ENCODE assay signal across 8 cellular contexts in genomic region chr17:38296834-38297517, GRCh38. TPM values are rescaled to one million over a fixed set of nuclear protein-coding genes. Genes with fewer than 3 reads are reported as not detected.
DNase-seq lines count a peak whose midpoint lies in the region; ATAC-seq, FAIRE-seq and TF ChIP-seq lines count a peak whose summit lies in the region.
"Not testable (repeated sequence)": the region's sequence is repeated elsewhere in the genome, so short reads cannot be mapped to it uniquely, and the experiment has no call there.

Gene MRPL45, plus strand, starts transcription at chr17:38297168. Its CDS starts 16 bp downstream, at chr17:38297184.

- not testable (repeated sequence) for H3K4me1 Mint-ChIP-seq in activated T-helper 17 cell treated with anti-CD3 and anti-CD28 coated beads, Interleukin-2, amount 50 U/mL, for 72 hours; stimulated activated memory B cell treated with anti-CD40 and anti-IgM and Interleukin-4, amounts not matched to agents 10 μg/mL and 1 μg/mL and 100 μg/mL, for 72 hours
- peaks cover 0 to 16% (median 12%) of the 10 kb centered on the region in 7 donors for H3K4me1 Mint-ChIP-seq in naive thymus-derived CD4-positive, alpha-beta T cell

- intact Hi-C loops in naive thymus-derived CD4-positive, alpha-beta T cell (cut with micrococcal nuclease), result loop anchor here (2.0 to 5.0 kb wide), 2 partner anchors 54 to 55 kb away; partner anchors contain the start of gene SOCS7 (in 2 of the 2)

- H3K27me3 ChIP-seq in fibroblast of lung (ENCODE audit: control insufficient read depth, insufficient read depth, low read length); naive thymus-derived CD4-positive, alpha-beta T cell (ENCODE audit: control insufficient read depth in 2 of 2, insufficient read depth in 2 of 2, low read length in 2 of 2): not testable (repeated sequence)

- peak within 1 kb of the TSS; percentile 97 for H3K4me3 Mint-ChIP-seq in activated T-helper 17 cell treated with anti-CD3 and anti-CD28 coated beads, Interleukin-2, amount 50 U/mL, for 72 hours
- peak within 1 kb of the TSS; percentile 81 to 97 (median 93) for H3K4me3 Mint-ChIP-seq in naive thymus-derived CD4-positive, alpha-beta T cell
- peak within 1 kb of the TSS; percentile 82 for H3K4me3 Mint-ChIP-seq in stimulated activated memory B cell treated with anti-CD40 and anti-IgM and Interleukin-4, amounts not matched to agents 10 μg/mL and 1 μg/mL and 100 μg/mL, for 72 hours

- H3K9me3 Mint-ChIP-seq in activated T-helper 17 cell treated with anti-CD3 and anti-CD28 coated beads, Interleukin-2, amount 50 U/mL, for 72 hours; naive thymus-derived CD4-positive, alpha-beta T cell; stimulated activated memory B cell treated with anti-CD40 and anti-IgM and Interleukin-4, amounts not matched to agents 10 μg/mL and 1 μg/mL and 100 μg/mL, for 72 hours: not testable (repeated sequence)

- peak within 1 kb of the TSS; percentile 32 for H3K9ac ChIP-seq in fibroblast of lung (ENCODE audit: insufficient read depth, low read length)

- CTCF ChIA-PET in RWPE1 (lab: Yijun Ruan, JAX), result not testable (repeated sequence)
- CTCF ChIA-PET in naive thymus-derived CD4-positive, alpha-beta T cell (lab: Charles Lee), result interaction anchor here (0.6 kb wide), 1 partner anchor 93 kb away, joined by 3 read pairs; no protein-coding TSS in a partner anchor

- H3K36me3 Mint-ChIP-seq in activated T-helper 17 cell treated with anti-CD3 and anti-CD28 coated beads, Interleukin-2, amount 50 U/mL, for 72 hours (ENCODE audit: low read depth), result peaks cover 34% of the 10 kb centered on the region
- not testable (repeated sequence) for H3K36me3 Mint-ChIP-seq in naive thymus-derived CD4-positive, alpha-beta T cell
- peaks cover 12% of the 10 kb centered on the region for H3K36me3 Mint-ChIP-seq in stimulated activated memory B cell treated with anti-CD40 and anti-IgM and Interleukin-4, amounts not matched to agents 10 μg/mL and 1 μg/mL and 100 μg/mL, for 72 hours

- not testable (repeated sequence) for H3K4me1 ChIP-seq in fibroblast of lung (ENCODE audit: control insufficient read depth, extremely low read depth, insufficient read depth, low read length); naive thymus-derived CD4-positive, alpha-beta T cell (ENCODE audit: control insufficient read depth in 2 of 2, insufficient read depth in 2 of 2, low read length in 2 of 2)

- not testable (repeated sequence) for FAIRE-seq in H54 (lab: Jason Lieb, UNC)

- not testable (repeated sequence) for H3K79me2 ChIP-seq in fibroblast of lung (ENCODE audit: control insufficient read depth, insufficient read depth, low read length)

- H3K27ac Mint-ChIP-seq in activated T-helper 17 cell treated with anti-CD3 and anti-CD28 coated beads, Interleukin-2, amount 50 U/mL, for 72 hours, result peak within 1 kb of the TSS; percentile 98
- peak within 1 kb of the TSS; percentile 94 to 99 (median 97) for H3K27ac Mint-ChIP-seq in naive thymus-derived CD4-positive, alpha-beta T cell
- peak within 1 kb of the TSS; percentile 83 for H3K27ac Mint-ChIP-seq in stimulated activated memory B cell treated with anti-CD40 and anti-IgM and Interleukin-4, amounts not matched to agents 10 μg/mL and 1 μg/mL and 100 μg/mL, for 72 hours

- H3K4me2 ChIP-seq in fibroblast of lung (ENCODE audit: extremely low read depth, insufficient read depth, low read length), result peak within 1 kb of the TSS; percentile 44

- not testable (repeated sequence) for H4K20me1 ChIP-seq in fibroblast of lung (ENCODE audit: control insufficient read depth, extremely low read depth, insufficient read depth, low read length)

- H3K27ac ChIP-seq in RWPE1 (peak within 1 kb of the TSS; percentile 71), fibroblast of lung (ENCODE audit: insufficient read depth, low read length) (peak within 1 kb of the TSS; percentile 69)
- peak within 1 kb of the TSS; percentile 75 for H3K27ac ChIP-seq in naive thymus-derived CD4-positive, alpha-beta T cell (ENCODE audit: low read depth, low read length)

- DNase-seq in EH (ENCODE audit: low read depth), result peak; percentile 97
- DNase-seq in H54 (ENCODE audit: insufficient read length, low spot score), result peak; percentile 72
- peak; percentile 94 for DNase-seq in LoVo (ENCODE audit: low spot score)
- peak; percentile 94 for DNase-seq in RWPE1 (ENCODE audit: low spot score)
- DNase-seq in fibroblast of lung (ENCODE audit: low read depth in 2 of 2), result peak; percentile 93 to 96
- DNase-seq in naive thymus-derived CD4-positive, alpha-beta T cell, result peak; percentile 84 to 98 (median 96)

- POLR2A ChIA-PET in RWPE1 (lab: Yijun Ruan, JAX; ENCODE audit: low non-redundant PET), result not testable (repeated sequence)
- POLR2A ChIA-PET in naive thymus-derived CD4-positive, alpha-beta T cell (lab: Charles Lee), result interaction anchor here (1.4 kb wide), 1 partner anchor 41 kb away, joined by 3 read pairs; no protein-coding TSS in a partner anchor

- not testable (repeated sequence) for H3K9me3 ChIP-seq in fibroblast of lung (ENCODE audit: control insufficient read depth, insufficient read depth, low read depth, low read length); naive thymus-derived CD4-positive, alpha-beta T cell (ENCODE audit: control insufficient read depth in 2 of 3, low read length in 3 of 3)

- peak; percentile 50 for TF ChIP-seq POLR2A in H54 (IDR thresholded peaks at IDR 0.05; ENCODE audit: low read depth, low read length)

- not testable (repeated sequence) for TF ChIP-seq CTCF in RWPE1 (conservative IDR thresholded peaks at IDR 0.05; ENCODE audit: low read depth); fibroblast of lung (conservative IDR thresholded peaks at IDR 0.05 in 1 of 2, IDR thresholded peaks at IDR 0.05 in 1 of 2; ENCODE audit: low read depth in 1 of 2, low read length in 2 of 2)

- H2AFZ ChIP-seq in fibroblast of lung (ENCODE audit: low read length), result peak within 1 kb of the TSS; percentile 86

- H3K36me3 ChIP-seq in fibroblast of lung (ENCODE audit: control insufficient read depth, insufficient read depth, low read length); naive thymus-derived CD4-positive, alpha-beta T cell (ENCODE audit: control insufficient read depth in 2 of 3, insufficient read depth in 3 of 3, low read length in 3 of 3): not testable (repeated sequence)

- not testable (repeated sequence) for H3K27me3 Mint-ChIP-seq in activated T-helper 17 cell treated with anti-CD3 and anti-CD28 coated beads, Interleukin-2, amount 50 U/mL, for 72 hours; naive thymus-derived CD4-positive, alpha-beta T cell; stimulated activated memory B cell treated with anti-CD40 and anti-IgM and Interleukin-4, amounts not matched to agents 10 μg/mL and 1 μg/mL and 100 μg/mL, for 72 hours

- peak; percentile 96 for ATAC-seq in activated T-helper 17 cell treated with anti-CD3 and anti-CD28 coated beads, Interleukin-2, amount 50 U/mL, for 72 hours (replicated peaks)
- ATAC-seq in naive thymus-derived CD4-positive, alpha-beta T cell, result peak; percentile 97
- peak; percentile 98 for ATAC-seq in stimulated activated memory B cell treated with anti-CD40 and anti-IgM and Interleukin-4, amounts not matched to agents 10 μg/mL and 1 μg/mL and 100 μg/mL, for 72 hours

- peak within 1 kb of the TSS; percentile 53 to 71 (median 64) for H3K4me3 ChIP-seq in fibroblast of lung (replicated peaks in 1 of 4; ENCODE audit: control extremely low read depth in 1 of 4, insufficient read depth in 1 of 4, low read depth in 3 of 4, low read length in 4 of 4)
- H3K4me3 ChIP-seq in naive thymus-derived CD4-positive, alpha-beta T cell (ENCODE audit: low read length), result peak within 1 kb of the TSS; percentile 68

RNA-seq across cellular contexts. Expression of gene MRPL45, which starts in this region (rescaled TPM):
- total RNA-seq in activated T-helper 17 cell treated with anti-CD3 and anti-CD28 coated beads, Interleukin-2, amount 50 U/mL, for 72 hours, result 10 to 100 TPM; 52.4 to 66.0 TPM
- 34.7 and 35.4 TPM in 2 replicates for total RNA-seq in fibroblast of lung
- polyA plus RNA-seq in fibroblast of lung, result 56.1 and 59.6 TPM in 2 replicates
- 34.1 and 37.8 TPM in 2 replicates for polyA plus RNA-seq in fibroblast of lung (2012)
- polyA minus RNA-seq in fibroblast of lung (ENCODE audit: low replicate concordance), result 14.8 and 25.7 TPM in 2 replicates
- 10 to 100 TPM; 15.7 to 28.6 (median 22.7) TPM for total RNA-seq in naive thymus-derived CD4-positive, alpha-beta T cell
- polyA plus RNA-seq in naive thymus-derived CD4-positive, alpha-beta T cell, result 10 to 100 TPM; 31.2 to 41.6 TPM

Comparison
In these comparisons a context has a peak if more than half of its experiments do, and no peak if none do; other contexts are left out.
1. Peak in every context shown above with its lines: DNase-seq, ATAC-seq, H3K4me3 ChIP-seq and H3K27ac ChIP-seq.